1 cellular context compared by ENCODE assay signal in genomic region chr16:2673066-2673999, GRCh38.
TF ChIP-seq lines count a peak whose summit lies in the region.

No MANE protein-coding gene starts in this region.

TF ChIP-seq in HEK293, 187 proteins besides CTCF, POLR2A, EP300 and RAD21 (continued from another document):
- TF ChIP-seq ZNF18 (tag by site-specific recombination; IDR thresholded peaks at IDR 0.05) (no peak), ZNF596 (tag by site-specific recombination; IDR thresholded peaks at IDR 0.05) (0 out of 2 replicates have a peak, but pooled peaks have one; percentile 10), KLF10 (tag by site-specific recombination; IDR thresholded peaks at IDR 0.05) (peak; percentile 47; the same call in 1 of the 2 replicates), ZNF362 (tag by site-specific recombination; IDR thresholded peaks at IDR 0.05) (no peak), ZNF776 (tag by site-specific recombination; IDR thresholded peaks at IDR 0.05; ENCODE audit: borderline replicate concordance) (no peak), BCL11B (tag by site-specific recombination; IDR thresholded peaks at IDR 0.05; ENCODE audit: low read depth) (0 out of 2 replicates have a peak, but pooled peaks have one; percentile 33), REST (tag by site-specific recombination; IDR thresholded peaks at IDR 0.05) (peak; percentile 94), ZSCAN30 (tag by site-specific recombination; IDR thresholded peaks at IDR 0.05) (0 out of 2 replicates have a peak, but pooled peaks have one; percentile 39), ZNF239 (tag by site-specific recombination; IDR thresholded peaks at IDR 0.05) (no peak), ZNF335 (tag by site-specific recombination; conservative IDR thresholded peaks at IDR 0.05) (peak; percentile 71; the same call in 1 of the 2 replicates), ZNF549 (tag by site-specific recombination; IDR thresholded peaks at IDR 0.05) (no peak), KLF16 (tag by site-specific recombination; IDR thresholded peaks at IDR 0.05) (0 out of 2 replicates have a peak, but pooled peaks have one; percentile 24), ZXDB (tag by site-specific recombination; IDR thresholded peaks at IDR 0.05) (peak; percentile 29; the same call in 1 of the 2 replicates), ZNF23 (tag by site-specific recombination; IDR thresholded peaks at IDR 0.05; ENCODE audit: borderline replicate concordance) (no peak), ZNF785 (tag by site-specific recombination; IDR thresholded peaks at IDR 0.05) (no peak), GLIS1 (tag by site-specific recombination; IDR thresholded peaks at IDR 0.05) (peak; percentile 14; the same call in 1 of the 2 replicates), KLF8 (tag by site-specific recombination; IDR thresholded peaks at IDR 0.05) (peak; percentile 71), GLIS2 (tag by site-specific recombination; IDR thresholded peaks at IDR 0.05) (peak; percentile 25; the same call in 1 of the 2 replicates), ZNF169 (tag by site-specific recombination; IDR thresholded peaks at IDR 0.05) (no peak), ZNF184 (tag by site-specific recombination; IDR thresholded peaks at IDR 0.05) (no peak), ZNF692 (tag by site-specific recombination; IDR thresholded peaks at IDR 0.05) (0 out of 2 replicates have a peak, but pooled peaks have one; percentile 45), ZNF548 (tag by site-specific recombination; IDR thresholded peaks at IDR 0.05) (no peak), PATZ1 (tag by site-specific recombination; IDR thresholded peaks at IDR 0.05) (peak; percentile 61; the same call in 1 of the 2 replicates)
